ENCODE assay signal across 11 cellular contexts in the genomic region with DNA sequence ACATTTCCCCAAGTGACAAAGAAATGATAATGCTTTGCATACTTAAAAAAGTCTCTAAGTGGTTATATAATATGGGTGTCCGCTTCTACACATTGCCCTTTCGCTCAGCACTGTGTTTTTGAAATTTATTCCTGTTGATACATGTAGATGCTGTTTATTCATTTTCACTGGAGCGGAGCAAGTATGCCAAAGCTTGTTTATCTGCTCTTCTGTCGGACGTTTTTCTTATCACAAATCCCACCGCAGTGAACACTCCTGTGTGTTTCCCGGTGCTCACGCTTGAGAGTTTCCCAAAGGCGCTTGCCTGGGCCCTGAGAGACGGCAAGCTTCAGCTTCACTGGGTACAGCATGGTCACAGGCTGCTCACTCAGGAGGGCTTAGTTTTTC. TPM values are rescaled to one million over a fixed set of nuclear protein-coding genes. Genes with fewer than 3 reads are reported as not detected.
A peak's percentile ranks its signal among the peaks of the same experiment; 100 is the strongest.
DNase-seq lines count a peak whose midpoint lies in the region; ATAC-seq and TF ChIP-seq lines count a peak whose summit lies in the region.
"Had no signal": no experiment of that assay in that cellular context is flagged by ENCODE, and none has a peak within 500 bp of the region (broad histone marks: within the 10 kb centered on the region; RNA-seq: fewer than 3 reads in every experiment).

No MANE protein-coding gene starts in this region.

- WGBS in thymus, result 94% methylated on average over 10 of the region's 10 CpGs

- H3K9me3 ChIP-seq in muscle layer of colon (ENCODE audit: low read length), result no peaks in the 10 kb centered on the region
- peaks cover 1% of the 10 kb centered on the region for H3K9me3 ChIP-seq in thymus (ENCODE audit: control insufficient read depth)
- no peaks in the 10 kb centered on the region for H3K9me3 ChIP-seq in CD8-positive, alpha-beta T cell (ENCODE audit: low read length)

- H3K36me3 Mint-ChIP-seq in CD8-positive, alpha-beta T cell, result peaks cover 75% of the 10 kb centered on the region

- ATAC-seq in CD8-positive, alpha-beta T cell, result no peak

- H3K27ac ChIP-seq in RWPE1 (peak overlapping the region; percentile 81), cingulate gyrus (ENCODE audit: low read depth, low read length) (peak overlapping the region; percentile 92), muscle layer of colon (ENCODE audit: low read depth, low read length) (peak overlapping the region; percentile 55), thymus (ENCODE audit: low read depth) (peak overlapping the region; percentile 46)
- no peak overlapping the region for H3K27ac ChIP-seq in CD8-positive, alpha-beta T cell (ENCODE audit: low read depth, low read length)
- H3K27ac ChIP-seq: parathyroid adenoma had no signal

- H3K4me3 Mint-ChIP-seq in CD8-positive, alpha-beta T cell, result no peak overlapping the region
- H3K4me3 Mint-ChIP-seq: activated B cell treated with CpG ODN at 0.5 μM for 24 hours had no signal

- no peak for TF ChIP-seq CTCF in RWPE1 (conservative IDR thresholded peaks at IDR 0.05; ENCODE audit: low read depth)
- no peak for TF ChIP-seq CTCF in CD8-positive, alpha-beta T cell (IDR thresholded peaks at IDR 0.05)

- CTCF ChIA-PET in RWPE1 (lab: Yijun Ruan, JAX) (no interaction called here), HEK293T (lab: Yijun Ruan, JAX) (no interaction called here)
- CTCF ChIA-PET in CD8-positive, alpha-beta T cell (lab: Charles Lee), result interaction anchor here (0.7 to 1.5 kb wide), 2 partner anchors 11 to 56 kb away, joined by 3 to 4 read pairs; no protein-coding TSS in a partner anchor

- no peaks in the 10 kb centered on the region for H3K9me3 Mint-ChIP-seq in CD8-positive, alpha-beta T cell
- H3K9me3 Mint-ChIP-seq: activated B cell treated with CpG ODN at 0.5 μM for 24 hours had no signal

- H3K36me3 ChIP-seq in muscle layer of colon (ENCODE audit: insufficient read depth, low read length), result peaks cover 55% of the 10 kb centered on the region
- H3K36me3 ChIP-seq in thymus (ENCODE audit: control insufficient read depth, insufficient read depth), result peaks cover 19% of the 10 kb centered on the region
- peaks cover 9% of the 10 kb centered on the region for H3K36me3 ChIP-seq in CD8-positive, alpha-beta T cell (ENCODE audit: insufficient read depth, low read length)

- DNase-seq in RWPE1 (ENCODE audit: low spot score) (no peak), HEK293T (ENCODE audit: extremely low spot score) (no peak), HuH-7.5 (ENCODE audit: low spot score) (no peak)
- no peak for DNase-seq in CD8-positive, alpha-beta T cell
- DNase-seq: activated B cell treated with CpG ODN at 0.5 μM for 24 hours; activated naive CD4-positive, alpha-beta T cell; NCI-H2081 treated with DMSO at 0.1 percent for 48 hours had no signal

- intact Hi-C loops in CD8-positive, alpha-beta T cell (cut with DNase I, micrococcal nuclease), result no loop called here

- no peak overlapping the region for H3K27ac Mint-ChIP-seq in CD8-positive, alpha-beta T cell
- H3K27ac Mint-ChIP-seq: activated B cell treated with CpG ODN at 0.5 μM for 24 hours had no signal

- H3K4me1 Mint-ChIP-seq in CD8-positive, alpha-beta T cell (ENCODE audit: low read depth), result no peaks in the 10 kb centered on the region
- H3K4me1 Mint-ChIP-seq: activated B cell treated with CpG ODN at 0.5 μM for 24 hours had no signal

- no peak overlapping the region for H3K4me3 ChIP-seq in muscle layer of colon (ENCODE audit: low read depth in 1 of 2, low read length in 2 of 2)
- no peak overlapping the region for H3K4me3 ChIP-seq in thymus (ENCODE audit: low read length)
- H3K4me3 ChIP-seq in CD8-positive, alpha-beta T cell (ENCODE audit: low read depth, low read length), result no peak overlapping the region

- H3K9ac ChIP-seq in muscle layer of colon (ENCODE audit: low read length), result no peak overlapping the region
- H3K9ac ChIP-seq: parathyroid adenoma had no signal

- H3K4me1 ChIP-seq in muscle layer of colon (ENCODE audit: insufficient read depth, low read length) (peaks cover 15% of the 10 kb centered on the region), thymus (ENCODE audit: control insufficient read depth, insufficient read depth, low read length) (peaks cover 2% of the 10 kb centered on the region)
- H3K4me1 ChIP-seq in CD8-positive, alpha-beta T cell (ENCODE audit: insufficient read depth, low read length), result no peaks in the 10 kb centered on the region
- H3K4me1 ChIP-seq: parathyroid adenoma had no signal

- no peaks in the 10 kb centered on the region for H3K27me3 ChIP-seq in muscle layer of colon (ENCODE audit: control insufficient read depth in 1 of 2, insufficient read depth in 2 of 2, low read length in 2 of 2)
- H3K27me3 ChIP-seq in thymus (ENCODE audit: control insufficient read depth, insufficient read depth), result no peaks in the 10 kb centered on the region
- no peaks in the 10 kb centered on the region for H3K27me3 ChIP-seq in CD8-positive, alpha-beta T cell (ENCODE audit: insufficient read depth, low read length)

- POLR2A ChIA-PET in RWPE1 (lab: Yijun Ruan, JAX; ENCODE audit: low non-redundant PET), result no interaction called here
- POLR2A ChIA-PET in HEK293T (lab: Yijun Ruan, JAX), result no interaction called here
- POLR2A ChIA-PET in CD8-positive, alpha-beta T cell (lab: Charles Lee), result no interaction called here

- no peaks in the 10 kb centered on the region for H3K27me3 Mint-ChIP-seq in CD8-positive, alpha-beta T cell (ENCODE audit: low read depth)
- H3K27me3 Mint-ChIP-seq: activated B cell treated with CpG ODN at 0.5 μM for 24 hours had no signal

TF ChIP-seq in HEK293T, 16 proteins besides CTCF, POLR2A, EP300 and RAD21:
- TF ChIP-seq FOXK2 (IDR thresholded peaks at IDR 0.05) (no peak), LEF1 (IDR thresholded peaks at IDR 0.05; ENCODE audit: borderline replicate concordance) (no peak), ARNT (IDR thresholded peaks at IDR 0.05) (no peak), FOXM1 (IDR thresholded peaks at IDR 0.05; ENCODE audit: borderline replicate concordance) (no peak), FOXA1 (IDR thresholded peaks at IDR 0.05) (no peak), NFRKB (IDR thresholded peaks at IDR 0.05) (no peak), BHLHE40 (IDR thresholded peaks at IDR 0.05; ENCODE audit: borderline replicate concordance) (no peak), SUZ12 (IDR thresholded peaks at IDR 0.05) (no peak), TARDBP (IDR thresholded peaks at IDR 0.05) (no peak), CTBP1 (IDR thresholded peaks at IDR 0.05; ENCODE audit: borderline replicate concordance) (no peak), ELF4 (IDR thresholded peaks at IDR 0.05) (no peak), L3MBTL2 (conservative IDR thresholded peaks at IDR 0.05) (no peak), ZNF384 (IDR thresholded peaks at IDR 0.05) (no peak), HDGF (IDR thresholded peaks at IDR 0.05; ENCODE audit: borderline replicate concordance) (no peak), SP1 (IDR thresholded peaks at IDR 0.05) (no peak)
- TF ChIP-seq, protein P1, sequence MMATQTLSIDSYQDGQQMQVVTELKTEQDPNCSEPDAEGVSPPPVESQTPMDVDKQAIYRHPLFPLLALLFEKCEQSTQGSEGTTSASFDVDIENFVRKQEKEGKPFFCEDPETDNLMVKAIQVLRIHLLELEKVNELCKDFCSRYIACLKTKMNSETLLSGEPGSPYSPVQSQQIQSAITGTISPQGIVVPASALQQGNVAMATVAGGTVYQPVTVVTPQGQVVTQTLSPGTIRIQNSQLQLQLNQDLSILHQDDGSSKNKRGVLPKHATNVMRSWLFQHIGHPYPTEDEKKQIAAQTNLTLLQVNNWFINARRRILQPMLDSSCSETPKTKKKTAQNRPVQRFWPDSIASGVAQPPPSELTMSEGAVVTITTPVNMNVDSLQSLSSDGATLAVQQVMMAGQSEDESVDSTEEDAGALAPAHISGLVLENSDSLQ (IDR thresholded peaks at IDR 0.05), result no peak

RNA-seq across cellular contexts. Expression of a gene that starts 50.2 kb away (rescaled TPM):
- 16.7 TPM for polyA plus RNA-seq in thymus
- total RNA-seq in CD8-positive, alpha-beta T cell, result 10 to 100 TPM; 32.8 to 37.0 TPM
